ENCODE assay signal across 1 cellular context in the genomic region with DNA sequence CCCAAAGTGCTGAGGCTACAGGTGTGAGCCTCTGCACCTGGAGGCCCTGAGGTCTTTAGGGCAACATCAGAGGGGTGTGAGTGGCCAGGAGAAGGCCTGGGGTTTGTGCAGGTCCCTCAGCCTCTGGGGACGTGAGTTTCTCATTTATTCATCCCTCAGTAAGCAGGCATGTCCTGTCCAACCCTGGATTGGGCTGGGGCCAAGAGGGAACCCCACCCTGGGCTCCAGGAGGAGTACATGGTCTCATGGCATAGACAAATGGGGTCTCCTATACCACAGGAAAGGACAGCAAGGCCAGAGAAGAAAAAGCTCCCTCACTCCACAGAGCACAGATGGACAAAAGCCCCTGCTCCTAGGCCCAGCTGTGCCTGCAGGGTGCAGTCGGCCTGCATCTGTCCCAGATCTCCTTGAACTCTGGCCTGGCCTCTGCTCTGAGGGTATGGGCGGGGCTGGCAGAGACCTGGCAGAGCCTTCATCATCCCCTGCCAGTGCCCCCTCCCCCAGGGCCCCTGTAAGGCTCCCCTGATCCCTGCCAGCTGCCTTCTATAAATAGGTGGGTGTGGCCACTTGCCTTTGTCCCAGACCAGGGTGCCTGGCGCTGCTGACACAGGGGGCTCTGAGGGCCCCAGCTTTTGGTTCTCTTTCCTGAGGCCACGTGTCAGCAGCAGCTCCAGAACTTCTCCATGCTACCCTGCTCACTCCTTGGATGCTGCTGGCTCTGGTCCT.
TF ChIP-seq lines count a peak whose summit lies in the region.

No MANE protein-coding gene starts in this region.

TF ChIP-seq in HEK293, 187 proteins besides CTCF, POLR2A, EP300 and RAD21 (continued from another document):
- TF ChIP-seq, protein P1, sequence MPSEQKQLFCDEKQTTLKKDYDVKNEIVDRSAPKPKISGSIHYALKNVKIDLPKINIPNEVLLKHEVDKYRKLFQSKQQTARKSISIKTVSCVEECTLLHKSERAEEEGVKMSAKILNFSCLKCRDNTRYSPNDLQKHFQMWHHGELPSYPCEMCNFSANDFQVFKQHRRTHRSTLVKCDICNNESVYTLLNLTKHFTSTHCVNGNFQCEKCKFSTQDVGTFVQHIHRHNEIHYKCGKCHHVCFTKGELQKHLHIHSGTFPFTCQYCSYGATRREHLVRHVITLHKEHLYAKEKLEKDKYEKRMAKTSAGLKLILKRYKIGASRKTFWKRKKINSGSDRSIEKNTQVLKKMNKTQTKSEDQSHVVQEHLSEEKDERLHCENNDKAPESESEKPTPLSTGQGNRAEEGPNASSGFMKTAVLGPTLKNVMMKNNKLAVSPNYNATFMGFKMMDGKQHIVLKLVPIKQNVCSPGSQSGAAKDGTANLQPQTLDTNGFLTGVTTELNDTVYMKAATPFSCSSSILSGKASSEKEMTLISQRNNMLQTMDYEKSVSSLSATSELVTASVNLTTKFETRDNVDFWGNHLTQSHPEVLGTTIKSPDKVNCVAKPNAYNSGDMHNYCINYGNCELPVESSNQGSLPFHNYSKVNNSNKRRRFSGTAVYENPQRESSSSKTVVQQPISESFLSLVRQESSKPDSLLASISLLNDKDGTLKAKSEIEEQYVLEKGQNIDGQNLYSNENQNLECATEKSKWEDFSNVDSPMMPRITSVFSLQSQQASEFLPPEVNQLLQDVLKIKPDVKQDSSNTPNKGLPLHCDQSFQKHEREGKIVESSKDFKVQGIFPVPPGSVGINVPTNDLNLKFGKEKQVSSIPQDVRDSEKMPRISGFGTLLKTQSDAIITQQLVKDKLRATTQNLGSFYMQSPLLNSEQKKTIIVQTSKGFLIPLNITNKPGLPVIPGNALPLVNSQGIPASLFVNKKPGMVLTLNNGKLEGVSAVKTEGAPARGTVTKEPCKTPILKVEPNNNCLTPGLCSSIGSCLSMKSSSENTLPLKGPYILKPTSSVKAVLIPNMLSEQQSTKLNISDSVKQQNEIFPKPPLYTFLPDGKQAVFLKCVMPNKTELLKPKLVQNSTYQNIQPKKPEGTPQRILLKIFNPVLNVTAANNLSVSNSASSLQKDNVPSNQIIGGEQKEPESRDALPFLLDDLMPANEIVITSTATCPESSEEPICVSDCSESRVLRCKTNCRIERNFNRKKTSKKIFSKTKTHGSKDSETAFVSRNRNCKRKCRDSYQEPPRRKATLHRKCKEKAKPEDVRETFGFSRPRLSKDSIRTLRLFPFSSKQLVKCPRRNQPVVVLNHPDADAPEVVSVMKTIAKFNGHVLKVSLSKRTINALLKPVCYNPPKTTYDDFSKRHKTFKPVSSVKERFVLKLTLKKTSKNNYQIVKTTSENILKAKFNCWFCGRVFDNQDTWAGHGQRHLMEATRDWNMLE (tag by site-specific recombination; conservative IDR thresholded peaks at IDR 0.05; ENCODE audit: low read depth): no peak
- TF ChIP-seq ZNF521 (tag by site-specific recombination; IDR thresholded peaks at IDR 0.05): no peak
- TF ChIP-seq ZBTB21 (tag by site-specific recombination; IDR thresholded peaks at IDR 0.05): no peak
- no peak for TF ChIP-seq ZNF324 (tag by site-specific recombination; IDR thresholded peaks at IDR 0.05)
- no peak for TF ChIP-seq ZNF302 (tag by site-specific recombination; IDR thresholded peaks at IDR 0.05; ENCODE audit: low read depth)
- TF ChIP-seq KLF9 (tag by site-specific recombination; IDR thresholded peaks at IDR 0.05; ENCODE audit: low read depth): peak; percentile 64; the same call in 1 of the 2 replicates
